In the genomic region with DNA sequence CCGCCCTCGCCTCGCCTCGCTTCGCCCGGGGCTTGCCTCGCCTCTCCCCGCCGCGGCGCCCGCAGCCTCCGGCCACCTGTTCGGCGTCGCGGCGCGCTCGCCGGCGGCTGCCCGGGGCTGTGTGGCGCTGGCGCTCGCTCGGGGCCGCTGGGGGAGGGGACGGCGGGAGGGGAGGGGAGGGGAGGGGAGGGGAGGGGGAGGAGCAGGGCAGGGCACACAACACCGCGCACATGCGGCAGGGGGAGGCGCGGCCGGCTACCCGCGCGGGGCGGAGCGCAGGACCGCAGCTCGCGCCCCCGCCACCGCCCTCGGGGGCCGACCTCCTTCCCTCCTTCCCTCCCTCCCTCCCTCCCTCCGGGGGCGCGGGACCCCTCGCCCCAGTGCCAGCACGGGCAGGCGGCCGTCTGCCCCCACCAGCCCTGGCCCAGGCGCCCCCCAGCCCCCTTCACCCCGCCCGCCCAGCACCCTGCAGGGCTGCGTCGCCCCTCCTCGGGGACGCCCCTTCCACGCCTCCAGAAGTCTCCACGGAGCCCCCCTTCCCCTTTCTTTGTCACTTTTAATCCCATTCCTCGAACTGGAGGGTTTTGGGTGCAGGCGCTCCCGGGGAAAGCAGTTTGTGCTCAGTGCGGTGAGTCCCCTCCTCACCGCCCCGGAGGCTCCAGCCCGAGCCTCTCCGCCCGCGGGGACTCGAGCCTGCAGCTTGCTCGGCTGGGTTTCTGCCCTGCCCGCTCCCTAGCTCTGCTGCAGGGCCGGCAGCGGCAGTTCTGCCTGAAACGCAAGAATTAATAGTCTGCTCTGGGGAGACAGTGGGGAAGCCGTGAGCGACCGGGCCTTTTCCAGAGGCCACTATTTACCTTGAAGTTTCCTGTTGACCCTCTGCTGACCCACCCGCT, we compare ENCODE assay signal across 8 cellular contexts. TPM values are rescaled to one million over a fixed set of nuclear protein-coding genes. Genes with fewer than 3 reads are reported as not detected.
DNase-seq lines count a peak whose midpoint lies in the region; ATAC-seq and TF ChIP-seq lines count a peak whose summit lies in the region.

Gene PARD3, minus strand, starts transcription at position 123 of the 893 bp plus-strand sequence. CDS start 301 bp downstream, outside the sequence.

- H3K27ac Mint-ChIP-seq in activated T-helper 1 cell treated with anti-CD3 and anti-CD28 coated beads, Interleukin-12 subunit alpha, Interleukin-12 subunit beta, Interleukin-2, Interleukin-4 antibody, amounts not matched to agents 30 ng/mL and 10 ng/mL and 1 ng/mL, durations not matched to agents 14 hours and 24 hours and 36 hours = no peak within 1 kb of the TSS

- H2BK120ac ChIP-seq in neuronal stem cell (ENCODE audit: low read depth, low read length) = peak within 1 kb of the TSS; percentile 57

- H3K18ac ChIP-seq in neuronal stem cell (ENCODE audit: low read length) = peak within 1 kb of the TSS; percentile 94

- no peaks in the 10 kb centered on the region for H3K4me1 Mint-ChIP-seq in activated T-helper 1 cell treated with anti-CD3 and anti-CD28 coated beads, Interleukin-12 subunit alpha, Interleukin-12 subunit beta, Interleukin-2, Interleukin-4 antibody, amounts not matched to agents 30 ng/mL and 10 ng/mL and 1 ng/mL, durations not matched to agents 14 hours and 24 hours and 36 hours (ENCODE audit: low read depth)

- peaks cover 3% of the 10 kb centered on the region for H3K36me3 Mint-ChIP-seq in activated T-helper 1 cell treated with anti-CD3 and anti-CD28 coated beads, Interleukin-12 subunit alpha, Interleukin-12 subunit beta, Interleukin-2, Interleukin-4 antibody, amounts not matched to agents 30 ng/mL and 10 ng/mL and 1 ng/mL, durations not matched to agents 14 hours and 24 hours and 36 hours (ENCODE audit: low read depth)

- H3K9ac ChIP-seq in MM.1S (ENCODE audit: low read length) (peak within 1 kb of the TSS; percentile 72), neuronal stem cell (ENCODE audit: low read depth, low read length, poor library complexity) (peak within 1 kb of the TSS; percentile 96)

- peaks cover 17% of the 10 kb centered on the region; the same call in 1 of the 2 replicates for H3K4me1 ChIP-seq in MM.1S (ENCODE audit: low read length)
- peaks cover 14 to 31% of the 10 kb centered on the region in 2 donors for H3K4me1 ChIP-seq in neuronal stem cell (ENCODE audit: control insufficient read depth in 2 of 2, insufficient read depth in 1 of 2, low read depth in 1 of 2, low read length in 2 of 2)

- no CpG with 5 or more reads among the region's 84 CpGs for WGBS in neuronal stem cell (ENCODE audit: extremely low coverage in 2 of 2, insufficient read length in 2 of 2, insufficient replicate concordance in 1 of 2), 2 donors

- ATAC-seq in GM19467 (IDR thresholded peaks at IDR 0.05; ENCODE audit: unreplicated experiment) (peak; percentile 39), GM21360 (IDR thresholded peaks at IDR 0.05; ENCODE audit: unreplicated experiment) (no peak)

- DNase-seq in D341Med (ENCODE audit: low spot score) (peak; percentile 95), MM.1S (peak; percentile 83), globus pallidus (ENCODE audit: low spot score) (peak; percentile 40), neuronal stem cell (ENCODE audit: low spot score) (peak; percentile 70), GOT3 (lab: John Stamatoyannopoulos, UW) (no peak)
- no peak for DNase-seq in activated T-helper 1 cell treated with anti-CD3 and anti-CD28 coated beads, Interleukin-12 subunit alpha, Interleukin-12 subunit beta, Interleukin-2, Interleukin-4 antibody, amounts not matched to agents 30 ng/mL and 10 ng/mL and 1 ng/mL, durations not matched to agents 14 hours and 24 hours and 36 hours (ENCODE audit: low spot score)

- H3K4me3 ChIP-seq in MM.1S (ENCODE audit: low read length) (peak within 1 kb of the TSS; percentile 87), neuronal stem cell (ENCODE audit: low read length in 2 of 2) (peak within 1 kb of the TSS; percentile 68 to 98)

- H4K91ac ChIP-seq in neuronal stem cell (ENCODE audit: low read depth, low read length, poor library complexity) = no peak within 1 kb of the TSS

- H2AFZ ChIP-seq in MM.1S (ENCODE audit: low read length) = peak within 1 kb of the TSS; percentile 88
- H2AFZ ChIP-seq in neuronal stem cell (ENCODE audit: low read length) = peak within 1 kb of the TSS; percentile 97

- H3K9me2 ChIP-seq in MM.1S (replicated peaks; ENCODE audit: insufficient read depth, low read length) = no peaks in the 10 kb centered on the region

- H3K27me3 Mint-ChIP-seq in activated T-helper 1 cell treated with anti-CD3 and anti-CD28 coated beads, Interleukin-12 subunit alpha, Interleukin-12 subunit beta, Interleukin-2, Interleukin-4 antibody, amounts not matched to agents 30 ng/mL and 10 ng/mL and 1 ng/mL, durations not matched to agents 14 hours and 24 hours and 36 hours (ENCODE audit: insufficient read depth) = peaks cover 46% of the 10 kb centered on the region

- intact Hi-C loops in activated T-helper 1 cell treated with anti-CD3 and anti-CD28 coated beads, Interleukin-12 subunit alpha, Interleukin-12 subunit beta, Interleukin-2, Interleukin-4 antibody, amounts not matched to agents 30 ng/mL and 10 ng/mL and 1 ng/mL, durations not matched to agents 14 hours and 24 hours and 36 hours (cut with micrococcal nuclease) = no loop called here

- peaks cover 6% of the 10 kb centered on the region for H3K79me1 ChIP-seq in neuronal stem cell (ENCODE audit: low read depth, low read length)

- H3K4ac ChIP-seq in neuronal stem cell (ENCODE audit: low read length) = no peak within 1 kb of the TSS

- H3K9me3 ChIP-seq in MM.1S (replicated peaks; ENCODE audit: insufficient read depth, low read length) = no peaks in the 10 kb centered on the region
- no peaks in the 10 kb centered on the region for H3K9me3 ChIP-seq in neuronal stem cell (replicated peaks in 1 of 2; ENCODE audit: control insufficient read depth in 2 of 2, insufficient read depth in 1 of 2, low read depth in 1 of 2, low read length in 2 of 2)

- no peaks in the 10 kb centered on the region for H3K9me3 Mint-ChIP-seq in activated T-helper 1 cell treated with anti-CD3 and anti-CD28 coated beads, Interleukin-12 subunit alpha, Interleukin-12 subunit beta, Interleukin-2, Interleukin-4 antibody, amounts not matched to agents 30 ng/mL and 10 ng/mL and 1 ng/mL, durations not matched to agents 14 hours and 24 hours and 36 hours

- peaks cover 9% of the 10 kb centered on the region for H3F3A ChIP-seq in MM.1S (ENCODE audit: insufficient read depth, low read length)

- H2BK15ac ChIP-seq in neuronal stem cell (ENCODE audit: low read length) = no peak within 1 kb of the TSS

- H4K20me1 ChIP-seq in MM.1S (ENCODE audit: insufficient read depth, low read length) = peaks cover 9% of the 10 kb centered on the region

- no peak within 1 kb of the TSS for H2BK12ac ChIP-seq in neuronal stem cell (ENCODE audit: low read length)

- peaks cover 40% of the 10 kb centered on the region for H3K79me2 ChIP-seq in MM.1S (ENCODE audit: low read length)

- H4K8ac ChIP-seq in neuronal stem cell (ENCODE audit: low read depth, low read length) = no peak within 1 kb of the TSS

- H3K4me3 Mint-ChIP-seq in activated T-helper 1 cell treated with anti-CD3 and anti-CD28 coated beads, Interleukin-12 subunit alpha, Interleukin-12 subunit beta, Interleukin-2, Interleukin-4 antibody, amounts not matched to agents 30 ng/mL and 10 ng/mL and 1 ng/mL, durations not matched to agents 14 hours and 24 hours and 36 hours = peak within 1 kb of the TSS; percentile 51

- H3K23ac ChIP-seq in neuronal stem cell (ENCODE audit: low read depth, low read length, poor library complexity) = peak within 1 kb of the TSS; percentile 62

- H3K4me2 ChIP-seq in MM.1S (ENCODE audit: low read depth, low read length) (peak within 1 kb of the TSS; percentile 96), neuronal stem cell (ENCODE audit: insufficient read depth, low read length, poor library complexity, severe bottlenecking) (peak within 1 kb of the TSS; percentile 86)

- TF ChIP-seq CTCF in MM.1S (IDR thresholded peaks at IDR 0.05; ENCODE audit: low read length) = no peak

- H3K36me3 ChIP-seq in MM.1S (replicated peaks; ENCODE audit: insufficient read depth, low read length) (no peaks in the 10 kb centered on the region), neuronal stem cell (replicated peaks in 1 of 2; ENCODE audit: control insufficient read depth in 2 of 2, insufficient read depth in 2 of 2, low read length in 2 of 2) (no peaks in the 10 kb centered on the region)

- H2BK5ac ChIP-seq in neuronal stem cell (ENCODE audit: low read length) = peak within 1 kb of the TSS; percentile 70

- no peak within 1 kb of the TSS for H3K14ac ChIP-seq in neuronal stem cell (ENCODE audit: low read length)

- H3K27ac ChIP-seq in MM.1S (ENCODE audit: low read length) (no peak within 1 kb of the TSS), neuronal stem cell (replicated peaks; ENCODE audit: low read length) (peak within 1 kb of the TSS; percentile 77)

- no peaks in the 10 kb centered on the region for H3K27me3 ChIP-seq in MM.1S (replicated peaks; ENCODE audit: insufficient read depth, low read length)
- H3K27me3 ChIP-seq in neuronal stem cell (ENCODE audit: control insufficient read depth in 3 of 3, insufficient read depth in 3 of 3, low read depth in 1 of 3, low read length in 3 of 3) = peaks cover 0 to 8% (median 2%) of the 10 kb centered on the region in 3 experiments

- H2AK5ac ChIP-seq in neuronal stem cell (ENCODE audit: low read depth, low read length) = peak within 1 kb of the TSS; percentile 19

RNA-seq across cellular contexts. Expression of gene PARD3, which starts in this region (rescaled TPM):
- total RNA-seq in activated T-helper 1 cell treated with anti-CD3 and anti-CD28 coated beads, Interleukin-12 subunit alpha, Interleukin-12 subunit beta, Interleukin-2, Interleukin-4 antibody, amounts not matched to agents 30 ng/mL and 10 ng/mL and 1 ng/mL, durations not matched to agents 14 hours and 24 hours and 36 hours = 1.7 and 2.5 TPM in 2 replicates
- polyA plus RNA-seq in neuronal stem cell (2013, experiment 1 of 2) = 41.6 TPM
- polyA plus RNA-seq in neuronal stem cell (2013, experiment 2 of 2) = 42.6 TPM

Comparison
In these comparisons a context has a peak if more than half of its experiments do, and no peak if none do; other contexts are left out.
1. DNase-seq: peak in D341Med (single experiment), MM.1S (single experiment), globus pallidus (single experiment) and neuronal stem cell (single experiment); none in activated T-helper 1 cell treated with anti-CD3 and anti-CD28 coated beads, Interleukin-12 subunit alpha, Interleukin-12 subunit beta, Interleukin-2, Interleukin-4 antibody, amounts not matched to agents 30 ng/mL and 10 ng/mL and 1 ng/mL, durations not matched to agents 14 hours and 24 hours and 36 hours (single experiment) and GOT3 (single experiment).